12 cellular contexts compared by ENCODE assay signal in genomic region chr5:148913985-148914421, GRCh38.
DNase-seq lines count a peak whose midpoint lies in the region; ATAC-seq, FAIRE-seq and TF ChIP-seq lines count a peak whose summit lies in the region.
"Had no signal": no experiment of that assay in that cellular context is flagged by ENCODE, and none has a peak within 500 bp of the region (broad histone marks: within the 10 kb centered on the region; RNA-seq: fewer than 3 reads in every experiment).

No MANE protein-coding gene starts in this region.

- no peaks in the 10 kb centered on the region for H3K79me2 ChIP-seq in MM.1S (ENCODE audit: low read length)
- no peaks in the 10 kb centered on the region for H3K79me2 ChIP-seq in endothelial cell of umbilical vein (ENCODE audit: control insufficient read depth, insufficient read depth, low read length)

- H3K36me3 Mint-ChIP-seq in activated T-cell treated with anti-CD3 and anti-CD28 coated beads, Interleukin-2, amount 50 U/mL, for 4 hours (ENCODE audit: insufficient read depth) = no peaks in the 10 kb centered on the region

- H3K27me3 Mint-ChIP-seq in activated T-cell treated with anti-CD3 and anti-CD28 coated beads, Interleukin-2, amount 50 U/mL, for 4 hours (ENCODE audit: low read depth) = no peaks in the 10 kb centered on the region

- no peaks in the 10 kb centered on the region for H3K27me3 ChIP-seq in MM.1S (replicated peaks; ENCODE audit: insufficient read depth, low read length)
- H3K27me3 ChIP-seq in endothelial cell of umbilical vein (ENCODE audit: control insufficient read depth in 2 of 2, insufficient read depth in 2 of 2, low read length in 2 of 2) = no peaks in the 10 kb centered on the region
- H3K27me3 ChIP-seq in pancreas = no peaks in the 10 kb centered on the region
- H3K27me3 ChIP-seq: heart right ventricle had no signal

- no peak overlapping the region for H3K9ac ChIP-seq in MM.1S (ENCODE audit: low read length)
- H3K9ac ChIP-seq in endothelial cell of umbilical vein (replicated peaks; ENCODE audit: extremely low read depth, insufficient read depth, low read length) = peak overlapping the region; percentile 68
- H3K9ac ChIP-seq: KMS-11 had no signal

- no peaks in the 10 kb centered on the region for H3K9me1 ChIP-seq in endothelial cell of umbilical vein (replicated peaks; ENCODE audit: control insufficient read depth, extremely low read depth, insufficient read depth, low read length)

- no peaks in the 10 kb centered on the region for H3K9me3 Mint-ChIP-seq in activated T-cell treated with anti-CD3 and anti-CD28 coated beads, Interleukin-2, amount 50 U/mL, for 4 hours

- WGBS in pancreas, 2 donors = 48 to 58% methylated on average over 2 of the region's 2 CpGs

- peaks cover 12% of the 10 kb centered on the region for H3K4me1 Mint-ChIP-seq in activated T-cell treated with anti-CD3 and anti-CD28 coated beads, Interleukin-2, amount 50 U/mL, for 4 hours (ENCODE audit: low read depth)

- no peaks in the 10 kb centered on the region for H3K9me2 ChIP-seq in MM.1S (replicated peaks; ENCODE audit: insufficient read depth, low read length)

- POLR2A ChIA-PET in endothelial cell of umbilical vein (lab: Charles Lee) = interaction anchor here (0.6 kb wide), 1 partner anchor 66 kb away, joined by 3 read pairs; no protein-coding TSS in a partner anchor

- H3K4me3 Mint-ChIP-seq in activated T-cell treated with anti-CD3 and anti-CD28 coated beads, Interleukin-2, amount 50 U/mL, for 4 hours = no peak overlapping the region

- no peak for TF ChIP-seq POLR2A in endothelial cell of umbilical vein (IDR thresholded peaks at IDR 0.05; ENCODE audit: low read depth, low read length)

- CTCF ChIA-PET in endothelial cell of umbilical vein (lab: Charles Lee) = interaction anchor here (0.7 to 2.8 kb wide), 11 partner anchors 11 to 201 kb away, joined by 3 to 23 read pairs (median 6); no protein-coding TSS in a partner anchor

- DNase-seq in ELF-1 (ENCODE audit: low read depth, low spot score) = peak; percentile 46
- DNase-seq in MM.1S = peak; percentile 48
- peak; percentile 62 for DNase-seq in endothelial cell of umbilical vein (ENCODE audit: low read depth, low spot score)
- DNase-seq in pancreas = no peak
- DNase-seq in middle frontal gyrus (ENCODE audit: extremely low spot score, low spot score) = no peak
- no peak for DNase-seq in frontal cortex (ENCODE audit: low spot score in 2 of 2)
- DNase-seq in activated T-cell treated with anti-CD3 and anti-CD28 coated beads, Interleukin-2, amount 50 U/mL, for 4 hours = no peak
- no peak for DNase-seq in activated CD4-positive, CD25-positive, alpha-beta regulatory T cell treated with anti-CD3 and anti-CD28 coated beads, Interleukin-2, amount 50 U/mL, for 72 hours
- DNase-seq: heart right ventricle, psoas muscle had no signal

- no peak overlapping the region for H3K27ac ChIP-seq in MM.1S (ENCODE audit: low read length)
- peak overlapping the region; percentile 96 for H3K27ac ChIP-seq in endothelial cell of umbilical vein (ENCODE audit: insufficient read depth, low read depth, low read length)
- H3K27ac ChIP-seq in pancreas = no peak overlapping the region
- H3K27ac ChIP-seq: KMS-11, psoas muscle, SK-N-MC had no signal

- H3K4me3 ChIP-seq in MM.1S (ENCODE audit: low read length) (no peak overlapping the region), endothelial cell of umbilical vein (replicated peaks in 1 of 3; ENCODE audit: insufficient read depth in 1 of 3, low read depth in 1 of 3, low read length in 3 of 3) (no peak overlapping the region), pancreas (no peak overlapping the region)
- H3K4me3 ChIP-seq: heart right ventricle, psoas muscle, SK-N-MC had no signal

- H3K4me1 ChIP-seq in MM.1S (ENCODE audit: low read length) (peaks cover 12% of the 10 kb centered on the region), endothelial cell of umbilical vein (ENCODE audit: control insufficient read depth, extremely low read depth, insufficient read depth, low read length) (peaks cover 49% of the 10 kb centered on the region), pancreas (no peaks in the 10 kb centered on the region)

- TF ChIP-seq CTCF in MM.1S (IDR thresholded peaks at IDR 0.05; ENCODE audit: low read length) (no peak), endothelial cell of umbilical vein (IDR thresholded peaks at IDR 0.05; ENCODE audit: extremely low read depth in 1 of 2, insufficient read depth in 1 of 2, low read depth in 1 of 2, low read length in 2 of 2) (no peak), pancreas (IDR thresholded peaks at IDR 0.05) (no peak)

- peak in 3 of 4 donors; percentile 59 to 63 (median 60) for ATAC-seq in pancreas
- no peak for ATAC-seq in activated T-cell treated with anti-CD3 and anti-CD28 coated beads, Interleukin-2, amount 50 U/mL, for 4 hours

- no peaks in the 10 kb centered on the region for H3F3A ChIP-seq in MM.1S (ENCODE audit: insufficient read depth, low read length)

- FAIRE-seq in endothelial cell of umbilical vein (lab: Jason Lieb, UNC) (peak; percentile 70), pancreas (lab: Jason Lieb, UNC) (no peak), frontal cortex (lab: Jason Lieb, UNC) (no peak)

- no TSS peak for BruUV-seq in endothelial cell of umbilical vein (replicated peaks; lab: Mats Ljungman, UMichigan)

- dilution Hi-C loops in endothelial cell of umbilical vein (cut with MboI; ENCODE audit: extremely low pct_ligation_motif_present, low sequenced_read_pairs) = no loop called here

- H3K9me3 ChIP-seq in MM.1S (replicated peaks; ENCODE audit: insufficient read depth, low read length) (no peaks in the 10 kb centered on the region), endothelial cell of umbilical vein (replicated peaks; ENCODE audit: control insufficient read depth, insufficient read depth, low read length) (no peaks in the 10 kb centered on the region), pancreas (no peaks in the 10 kb centered on the region)
- H3K9me3 ChIP-seq: heart right ventricle, psoas muscle had no signal

- H4K20me1 ChIP-seq in MM.1S (ENCODE audit: insufficient read depth, low read length) (no peaks in the 10 kb centered on the region), endothelial cell of umbilical vein (replicated peaks; ENCODE audit: control insufficient read depth, extremely low read depth, insufficient read depth, low read length) (no peaks in the 10 kb centered on the region)

- H2AFZ ChIP-seq in MM.1S (ENCODE audit: low read length) = no peak overlapping the region
- peak overlapping the region; percentile 16 for H2AFZ ChIP-seq in endothelial cell of umbilical vein (ENCODE audit: low read depth, low read length)

- H3K4me2 ChIP-seq in MM.1S (ENCODE audit: low read depth, low read length) (no peak overlapping the region), endothelial cell of umbilical vein (ENCODE audit: insufficient read depth, low read length) (peak overlapping the region; percentile 24)
- H3K4me2 ChIP-seq: KMS-11 had no signal

- intact Hi-C loops in endothelial cell of umbilical vein (cut with micrococcal nuclease) (loop anchor here (1.0 to 2.0 kb wide), 4 partner anchors 43 to 183 kb away; partner anchors contain the start of gene ADRB2), pancreas (cut with DNase I) (loop anchor here in 1 of 3 donors (10.0 kb wide), 1 partner anchor 91 kb away; no protein-coding TSS in a partner anchor)

- H3K36me3 ChIP-seq in MM.1S (replicated peaks; ENCODE audit: insufficient read depth, low read length) (no peaks in the 10 kb centered on the region), endothelial cell of umbilical vein (ENCODE audit: control insufficient read depth in 2 of 2, extremely low read depth in 1 of 2, insufficient read depth in 2 of 2, low read length in 2 of 2) (no peaks in the 10 kb centered on the region), pancreas (no peaks in the 10 kb centered on the region)
- H3K36me3 ChIP-seq: heart right ventricle had no signal

TF ChIP-seq in endothelial cell of umbilical vein, 7 proteins besides CTCF, POLR2A, EP300 and RAD21:
- TF ChIP-seq JUN (IDR thresholded peaks at IDR 0.05; ENCODE audit: borderline replicate concordance, insufficient read depth, insufficient read length, low read depth) (peak; percentile 65), POLR2AphosphoS5 (IDR thresholded peaks at IDR 0.05; ENCODE audit: insufficient read depth, low read depth, low read length) (peak; percentile 40), MAX (IDR thresholded peaks at IDR 0.05; ENCODE audit: insufficient read depth, insufficient read length) (no peak), MYC (IDR thresholded peaks at IDR 0.05; ENCODE audit: low read depth, low read length) (no peak), EZH2 (IDR thresholded peaks at IDR 0.05; ENCODE audit: borderline replicate concordance, low read depth, low read length, severe bottlenecking) (no peak), GATA2 (IDR thresholded peaks at IDR 0.05; ENCODE audit: insufficient read depth, insufficient read length, low read depth, low read length) (peak; percentile 80), FOS (IDR thresholded peaks at IDR 0.05; ENCODE audit: borderline replicate concordance, insufficient read depth, low read length) (peak; percentile 33)

Comparison
In these comparisons a context has a peak if more than half of its experiments do, and no peak if none do; other contexts are left out.
1. DNase-seq: peak in ELF-1 (single experiment), MM.1S (single experiment) and endothelial cell of umbilical vein (single experiment); none in pancreas (0 of 6), middle frontal gyrus (single experiment), frontal cortex (0 of 2), activated T-cell treated with anti-CD3 and anti-CD28 coated beads, Interleukin-2, amount 50 U/mL, for 4 hours (single experiment) and activated CD4-positive, CD25-positive, alpha-beta regulatory T cell treated with anti-CD3 and anti-CD28 coated beads, Interleukin-2, amount 50 U/mL, for 72 hours (single experiment).
2. ATAC-seq: peak in pancreas (3 of 4); none in activated T-cell treated with anti-CD3 and anti-CD28 coated beads, Interleukin-2, amount 50 U/mL, for 4 hours (0 of 2).